In genomic region chr1:24726741-24727140, GRCh38 we compare ENCODE assay signal across 16 cellular contexts. TPM values are rescaled to one million over a fixed set of nuclear protein-coding genes. Genes with fewer than 3 reads are reported as not detected.
DNase-seq lines count a peak whose midpoint lies in the region; ATAC-seq and TF ChIP-seq lines count a peak whose summit lies in the region.
"Had no signal": no experiment of that assay in that cellular context is flagged by ENCODE, and none has a peak within 500 bp of the region (broad histone marks: within the 10 kb centered on the region; RNA-seq: fewer than 3 reads in every experiment).

No MANE protein-coding gene starts in this region.

- no peaks in the 10 kb centered on the region for H4K20me1 ChIP-seq in neural progenitor cell (ENCODE audit: low read depth)

- no peaks in the 10 kb centered on the region for H3K36me3 ChIP-seq in neural progenitor cell

- TF ChIP-seq CTCF in neural progenitor cell (IDR thresholded peaks at IDR 0.05), result no peak

- H3K27ac ChIP-seq in right cardiac atrium (ENCODE audit: low read length) (no peak overlapping the region), neural progenitor cell (no peak overlapping the region)

- peaks cover 6% of the 10 kb centered on the region for H3K4me1 ChIP-seq in right cardiac atrium (ENCODE audit: control insufficient read depth, insufficient read depth, low read length)
- peaks cover 17% of the 10 kb centered on the region for H3K4me1 ChIP-seq in neural progenitor cell

- no peak overlapping the region for H3K4me2 ChIP-seq in neural progenitor cell

- H2AFZ ChIP-seq in neural progenitor cell (replicated peaks), result no peak overlapping the region

- no peaks in the 10 kb centered on the region for H3K36me3 Mint-ChIP-seq in dendritic cell treated with granulocyte-macrophage colony-stimulating factor and Interleukin-4, amounts not matched to agents 40 ng/mL and 50 ng/mL, for 4 days (ENCODE audit: low read depth)
- no peaks in the 10 kb centered on the region for H3K36me3 Mint-ChIP-seq in neural progenitor cell

- H3K27ac Mint-ChIP-seq in dendritic cell treated with granulocyte-macrophage colony-stimulating factor and Interleukin-4, amounts not matched to agents 40 ng/mL and 50 ng/mL, for 4 days, result peak overlapping the region; percentile 94
- H3K27ac Mint-ChIP-seq in neural progenitor cell, result peak overlapping the region; percentile 48
- H3K27ac Mint-ChIP-seq: activated naive CD4-positive, alpha-beta T cell treated with anti-CD3 and anti-CD28 coated beads for 36 hours; T-helper 2 cell treated with Interferon-gamma antibody and Interleukin-4, amounts not matched to agents 5 μg/mL and 100 μg/mL, for 36 hours had no signal

- H3K27me3 ChIP-seq in right cardiac atrium (ENCODE audit: control insufficient read depth, insufficient read depth) (no peaks in the 10 kb centered on the region), neural progenitor cell (peaks cover 8% of the 10 kb centered on the region)
- H3K27me3 ChIP-seq: testis had no signal

- DNase-seq in right cardiac atrium (peak in 2 of 3 donors; percentile 5 to 18), left ventricle myocardium superior (no peak), neural progenitor cell (ENCODE audit: low spot score) (no peak), DMS53 treated with DMSO at 0.1 percent for 48 hours (lab: John Stamatoyannopoulos, UW; ENCODE audit: unreplicated experiment) (no peak), NCI-H2107 treated with DMSO at 0.1 percent for 48 hours (lab: John Stamatoyannopoulos, UW; ENCODE audit: unreplicated experiment) (no peak)
- DNase-seq: activated CD4-positive, alpha-beta T cell treated with anti-CD3 and anti-CD28 coated beads for 1 hour; activated CD8-positive, alpha-beta memory T cell treated with anti-CD3 and anti-CD28 coated beads, Interleukin-2, amount 50 U/mL, for 48 hours; NCI-H82; SHP77 had no signal

- H3K79me2 ChIP-seq in neural progenitor cell (ENCODE audit: low read depth), result no peaks in the 10 kb centered on the region

- peaks cover 38% of the 10 kb centered on the region for H3F3A ChIP-seq in neural progenitor cell (ENCODE audit: low read depth)

- peaks cover 10% of the 10 kb centered on the region for H3K27me3 Mint-ChIP-seq in dendritic cell treated with granulocyte-macrophage colony-stimulating factor and Interleukin-4, amounts not matched to agents 40 ng/mL and 50 ng/mL, for 4 days
- H3K27me3 Mint-ChIP-seq in neural progenitor cell (ENCODE audit: insufficient read depth, low read depth), result peaks cover 5% of the 10 kb centered on the region

- H3K9me3 Mint-ChIP-seq in dendritic cell treated with granulocyte-macrophage colony-stimulating factor and Interleukin-4, amounts not matched to agents 40 ng/mL and 50 ng/mL, for 4 days, result no peaks in the 10 kb centered on the region
- H3K9me3 Mint-ChIP-seq in neural progenitor cell, result no peaks in the 10 kb centered on the region

- H3K4me3 ChIP-seq in right cardiac atrium (ENCODE audit: low read length) (no peak overlapping the region), neural progenitor cell (no peak overlapping the region)
- H3K4me3 ChIP-seq: testis had no signal

- H3K4me3 Mint-ChIP-seq in dendritic cell treated with granulocyte-macrophage colony-stimulating factor and Interleukin-4, amounts not matched to agents 40 ng/mL and 50 ng/mL, for 4 days, result no peak overlapping the region
- peak overlapping the region; percentile 32 for H3K4me3 Mint-ChIP-seq in neural progenitor cell
- H3K4me3 Mint-ChIP-seq: activated naive CD4-positive, alpha-beta T cell treated with anti-CD3 and anti-CD28 coated beads for 36 hours; T-helper 2 cell treated with Interferon-gamma antibody and Interleukin-4, amounts not matched to agents 5 μg/mL and 100 μg/mL, for 36 hours had no signal

- H3K9ac ChIP-seq in neural progenitor cell, result no peak overlapping the region

- intact Hi-C loops in right cardiac atrium (cut with DNase I), result no loop called here
- intact Hi-C loops in left ventricle myocardium superior (cut with micrococcal nuclease), result no loop called here
- intact Hi-C loops in dendritic cell treated with granulocyte-macrophage colony-stimulating factor and Interleukin-4, amounts not matched to agents 40 ng/mL and 50 ng/mL, for 4 days (cut with micrococcal nuclease), result no loop called here

- H3K4me1 Mint-ChIP-seq in dendritic cell treated with granulocyte-macrophage colony-stimulating factor and Interleukin-4, amounts not matched to agents 40 ng/mL and 50 ng/mL, for 4 days (ENCODE audit: low read depth), result peaks cover 46% of the 10 kb centered on the region
- H3K4me1 Mint-ChIP-seq in neural progenitor cell, result peaks cover 48% of the 10 kb centered on the region

- H3K9me3 ChIP-seq in right cardiac atrium (ENCODE audit: control insufficient read depth, low read length) (no peaks in the 10 kb centered on the region), neural progenitor cell (ENCODE audit: low read depth) (no peaks in the 10 kb centered on the region)
- H3K9me3 ChIP-seq: testis had no signal

- WGBS in right cardiac atrium, result 95% methylated on average over 4 of the region's 4 CpGs

- ATAC-seq in right cardiac atrium, result no peak
- no peak for ATAC-seq in left ventricle myocardium superior
- no peak for ATAC-seq in GM18519 (IDR thresholded peaks at IDR 0.05; ENCODE audit: low FRiP score, unreplicated experiment)
- ATAC-seq in HG02623 (IDR thresholded peaks at IDR 0.05; ENCODE audit: unreplicated experiment), result no peak
- ATAC-seq: esophagus mucosa had no signal

RNA-seq across cellular contexts. Expression of gene CLIC4, which starts 18.5 kb away (rescaled TPM):
- total RNA-seq in right cardiac atrium, result 100 to 1,000 TPM; 207 to 248 (median 233) TPM
- 110 TPM for polyA plus RNA-seq in right cardiac atrium
- 358 TPM for total RNA-seq in left ventricle myocardium superior
- 185 and 263 TPM in 2 replicates for total RNA-seq in neural progenitor cell (ENCODE audit: low replicate concordance)

Comparison
In these comparisons a context has a peak if more than half of its experiments do, and no peak if none do; other contexts are left out.
1. DNase-seq: peak in right cardiac atrium (2 of 3); none in left ventricle myocardium superior (single experiment), neural progenitor cell (single experiment), DMS53 treated with DMSO at 0.1 percent for 48 hours (single experiment) and NCI-H2107 treated with DMSO at 0.1 percent for 48 hours (single experiment).